Comparison of ENCODE assay signal across 24 cellular contexts in the genomic region with DNA sequence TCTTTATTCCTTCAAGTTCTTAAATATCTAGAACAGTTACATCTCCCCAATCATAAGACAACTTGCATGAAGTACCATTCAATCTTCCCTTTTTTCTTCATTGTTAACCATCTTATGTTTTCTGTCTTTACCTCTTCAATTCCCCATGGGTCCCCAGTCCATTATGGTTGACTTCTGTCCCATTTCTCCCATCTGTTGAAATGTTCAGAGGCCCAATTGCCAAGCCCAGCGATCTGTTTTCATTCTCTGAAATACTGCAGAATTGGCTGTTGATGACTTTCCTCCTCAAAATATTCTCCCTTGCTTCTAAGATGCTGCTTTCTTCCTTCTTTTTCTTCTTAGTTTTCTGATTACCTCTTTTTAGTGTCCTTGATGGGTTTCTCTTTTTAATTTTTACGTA. TPM values are rescaled to one million over a fixed set of nuclear protein-coding genes. Genes with fewer than 3 reads are reported as not detected.
DNase-seq lines count a peak whose midpoint lies in the region; ATAC-seq, FAIRE-seq and TF ChIP-seq lines count a peak whose summit lies in the region.
"Had no signal": no experiment of that assay in that cellular context is flagged by ENCODE, and none has a peak within 500 bp of the region (broad histone marks: within the 10 kb centered on the region; RNA-seq: fewer than 3 reads in every experiment).

No MANE protein-coding gene starts in this region.

- H3K79me2 ChIP-seq in trophoblast cell (ENCODE audit: control insufficient read depth, insufficient read depth, low read length, poor library complexity) (peaks cover 20% of the 10 kb centered on the region), HepG2 (ENCODE audit: insufficient read depth, low read length) (peaks cover 48% of the 10 kb centered on the region)

- H3K79me1 ChIP-seq in trophoblast cell (ENCODE audit: low read length) = peaks cover 3% of the 10 kb centered on the region

- H3K23ac ChIP-seq in trophoblast cell (ENCODE audit: low read length) = no peak overlapping the region

- no peak overlapping the region for H2BK5ac ChIP-seq in trophoblast cell (ENCODE audit: low read depth, low read length, poor library complexity)

- CTCF ChIA-PET in HepG2 (lab: Yijun Ruan, JAX; ENCODE audit: low intra/inter-chr PET ratio, low total read pairs) = no interaction called here

- H4K91ac ChIP-seq in trophoblast cell (ENCODE audit: low read depth, low read length) = no peak overlapping the region

- H3K9me3 ChIP-seq in trophoblast cell (ENCODE audit: insufficient read depth, low read depth, low read length) = no peaks in the 10 kb centered on the region
- H3K9me3 ChIP-seq in transverse colon = no peaks in the 10 kb centered on the region
- H3K9me3 ChIP-seq in WERI-Rb-1 (ENCODE audit: severe bottlenecking) = no peaks in the 10 kb centered on the region
- peaks cover 7% of the 10 kb centered on the region; the same call in 1 of the 2 replicates for H3K9me3 ChIP-seq in HepG2 (ENCODE audit: low read length)
- H3K9me3 ChIP-seq: BLaER1 treated with 17β-estradiol and CSF1 and Interleukin-3, amounts not matched to agents 10 nM and 100 nM; ovary; SK-N-SH; tibial nerve had no signal

- intact Hi-C loops in transverse colon (cut with DNase I; ENCODE audit: low total_unique reads) (no loop called here), HepG2 (cut with micrococcal nuclease; ENCODE audit: unreplicated experiment) (no loop called here)

- peak overlapping the region; percentile 84 for H3K4ac ChIP-seq in trophoblast cell (ENCODE audit: low read depth, low read length)

- no peaks in the 10 kb centered on the region for H4K20me1 ChIP-seq in HepG2 (ENCODE audit: insufficient read depth, low read length)

- TF ChIP-seq EP300 in transverse colon (IDR thresholded peaks at IDR 0.05; ENCODE audit: low read depth) (no peak), HepG2 (IDR thresholded peaks at IDR 0.05; ENCODE audit: low read depth in 2 of 2, low read length in 2 of 2) (no peak), HepG2 (CRISPR knock-in tag; IDR thresholded peaks at IDR 0.05; ENCODE audit: borderline replicate concordance) (no peak)

- H3K14ac ChIP-seq in trophoblast cell (ENCODE audit: low read length) = no peak overlapping the region

- POLR2A ChIA-PET in HepG2 (lab: Yijun Ruan, JAX) = no interaction called here

- H3K4me1 ChIP-seq in trophoblast cell (ENCODE audit: control insufficient read depth in 1 of 2, insufficient read depth in 2 of 2, low read length in 2 of 2) = peaks cover 3 to 16% of the 10 kb centered on the region in 2 experiments
- H3K4me1 ChIP-seq in transverse colon = peaks cover 21 to 78% (median 38%) of the 10 kb centered on the region in 4 donors
- no peaks in the 10 kb centered on the region for H3K4me1 ChIP-seq in HepG2 (ENCODE audit: insufficient read depth, low read length)

- in situ Hi-C loops in transverse colon (cut with MboI; ENCODE audit: low pct_ligation_motif_present in 1 of 4, low pct_unique_long_range_greater_than_20kb in 1 of 4, low sequenced_read_pairs in 3 of 4) (no loop called here), HepG2 (cut with HindIII; ENCODE audit: extremely low pct_ligation_motif_present, low pct_unique_long_range_greater_than_20kb) (no loop called here)

- no peak overlapping the region for H2BK120ac ChIP-seq in trophoblast cell (ENCODE audit: insufficient read depth, low read length, poor library complexity)

- no peak overlapping the region for H4K12ac ChIP-seq in trophoblast cell (ENCODE audit: low read depth, low read length)

- H3K9ac ChIP-seq in trophoblast cell (ENCODE audit: low read length) (no peak overlapping the region), HepG2 (ENCODE audit: insufficient read depth, low read depth, low read length) (no peak overlapping the region)
- H3K9ac ChIP-seq: BLaER1 treated with 17β-estradiol and CSF1 and Interleukin-3, amounts not matched to agents 10 nM and 100 nM; SK-N-SH had no signal

- no peak overlapping the region for H2AK5ac ChIP-seq in trophoblast cell (ENCODE audit: low read length)

- TF ChIP-seq POLR2A in transverse colon (IDR thresholded peaks at IDR 0.05) (no peak), HepG2 (IDR thresholded peaks at IDR 0.05; ENCODE audit: insufficient read depth in 1 of 2, low read depth in 2 of 2, low read length in 2 of 2) (no peak)

- no TSS peak for BruUV-seq in HepG2 (replicated peaks; lab: Mats Ljungman, UMichigan)

- WGBS in trophoblast cell (ENCODE audit: extremely low coverage, insufficient coverage, insufficient read length) = no CpG with 5 or more reads among the region's 2 CpGs
- WGBS in transverse colon (ENCODE audit: low coverage in 1 of 2), 2 donors = 80 to 85% methylated on average over 2 of the region's 2 CpGs
- WGBS in HepG2 (ENCODE audit: low lambda C conversion rate) = 95% methylated on average over 2 of the region's 2 CpGs

- H4K8ac ChIP-seq in trophoblast cell (ENCODE audit: low read depth, low read length) = no peak overlapping the region

- no peak overlapping the region for H3K4me2 ChIP-seq in trophoblast cell (ENCODE audit: low read length)
- H3K4me2 ChIP-seq in HepG2 (ENCODE audit: low read depth, low read length) = no peak overlapping the region
- H3K4me2 ChIP-seq: BLaER1 treated with 17β-estradiol and CSF1 and Interleukin-3, amounts not matched to agents 10 nM and 100 nM; GM23338; SK-N-SH had no signal

- H3K27ac ChIP-seq in trophoblast cell (ENCODE audit: low read depth, low read length) = no peak overlapping the region
- H3K27ac ChIP-seq in transverse colon = peak overlapping the region; percentile 14 to 79 (median 74)
- H3K27ac ChIP-seq in WERI-Rb-1 = no peak overlapping the region
- no peak overlapping the region for H3K27ac ChIP-seq in HepG2 (ENCODE audit: extremely low read length, insufficient read depth, low read length)
- H3K27ac ChIP-seq: BLaER1 treated with 17β-estradiol and CSF1 and Interleukin-3, amounts not matched to agents 10 nM and 100 nM; ovary; tibial nerve had no signal

- TF ChIP-seq CTCF in transverse colon (IDR thresholded peaks at IDR 0.05) = no peak
- no peak for TF ChIP-seq CTCF in WERI-Rb-1 (IDR thresholded peaks at IDR 0.05; ENCODE audit: low read depth, low read length)
- TF ChIP-seq CTCF in HepG2 (CRISPR knock-in tag; IDR thresholded peaks at IDR 0.05) = no peak

- H2AFZ ChIP-seq in trophoblast cell (ENCODE audit: insufficient read depth, low read length, poor library complexity) (no peak overlapping the region), HepG2 (ENCODE audit: low read length) (no peak overlapping the region)
- H2AFZ ChIP-seq: GM23338 had no signal

- H3K36me3 ChIP-seq in trophoblast cell (ENCODE audit: control insufficient read depth in 1 of 2, insufficient read depth in 2 of 2, low read length in 2 of 2) = peaks cover 5 to 9% of the 10 kb centered on the region in 2 experiments
- no peaks in the 10 kb centered on the region for H3K36me3 ChIP-seq in transverse colon
- peaks cover 5% of the 10 kb centered on the region; the same call in 1 of the 2 replicates for H3K36me3 ChIP-seq in WERI-Rb-1
- no peaks in the 10 kb centered on the region for H3K36me3 ChIP-seq in HepG2 (replicated peaks in 1 of 2; ENCODE audit: control insufficient read depth in 1 of 2, insufficient read depth in 2 of 2, low read length in 2 of 2)
- H3K36me3 ChIP-seq: ovary had no signal

- peak; percentile 61 for DNase-seq in NCI-H2171 treated with DMSO at 0.1 percent for 48 hours (lab: John Stamatoyannopoulos, UW)
- DNase-seq in cerebellar cortex (ENCODE audit: low spot score) = peak; percentile 90
- DNase-seq in trophoblast cell = no peak
- no peak for DNase-seq in transverse colon
- no peak for DNase-seq in WERI-Rb-1
- DNase-seq in HepG2 (ENCODE audit: low spot score) = no peak
- DNase-seq: activated CD4-positive, alpha-beta memory T cell treated with anti-CD3 and anti-CD28 coated beads, Interleukin-2, amount 10 ng/mL, durations not matched to agents 7 days and 5 days; activated CD4-positive, CD25-positive, alpha-beta regulatory T cell treated with anti-CD3 and anti-CD28 coated beads, Interleukin-2, amount 50 U/mL, for 72 hours; activated CD8-positive, alpha-beta memory T cell treated with anti-CD3 and anti-CD28 coated beads, Interleukin-2, amount 50 U/mL, for 4 hours; activated naive CD4-positive, alpha-beta T cell treated with anti-CD3 and anti-CD28 coated beads for 36 hours; hypothalamus; KG1; NCI-H1092 treated with DMSO at 0.1 percent for 48 hours; NCI-H187; NCI-H524 treated with DMSO at 0.1 percent for 48 hours; NK-92 treated with Interleukin-12 subunit alpha and Interleukin-12 subunit beta, amount 100 ng/mL, for 24 hours; ovary; right cardiac atrium; SK-N-SH; stimulated activated CD8-positive, alpha-beta memory T cell treated with anti-CD3 and anti-CD28 coated beads, Interleukin-4, amount 100 ng/mL, for 48 hours had no signal

- H3K4me3 ChIP-seq in trophoblast cell (ENCODE audit: low read depth, low read length) (no peak overlapping the region), transverse colon (no peak overlapping the region), WERI-Rb-1 (ENCODE audit: low read depth, low read length) (no peak overlapping the region), HepG2 (replicated peaks in 1 of 3; ENCODE audit: insufficient read depth in 1 of 3, low read depth in 2 of 3, low read length in 3 of 3) (no peak overlapping the region)
- H3K4me3 ChIP-seq: BLaER1 treated with 17β-estradiol and CSF1 and Interleukin-3, amounts not matched to agents 10 nM and 100 nM; GM23338; ovary; tibial nerve had no signal

- H3K27me3 ChIP-seq in trophoblast cell (ENCODE audit: insufficient read depth, low read length) (no peaks in the 10 kb centered on the region), transverse colon (no peaks in the 10 kb centered on the region), WERI-Rb-1 (ENCODE audit: insufficient read depth, low read depth, severe bottlenecking) (no peaks in the 10 kb centered on the region), HepG2 (ENCODE audit: control insufficient read depth in 1 of 2, insufficient read depth in 2 of 2, low read length in 2 of 2) (no peaks in the 10 kb centered on the region)
- H3K27me3 ChIP-seq: BLaER1 treated with 17β-estradiol and CSF1 and Interleukin-3, amounts not matched to agents 10 nM and 100 nM; ovary; tibial nerve had no signal

- no peak for TF ChIP-seq RAD21 in HepG2 (CRISPR knock-in tag; IDR thresholded peaks at IDR 0.05)

- no peak for ATAC-seq in HG02870 (IDR thresholded peaks at IDR 0.05; ENCODE audit: unreplicated experiment)
- ATAC-seq in HepG2 = no peak
- ATAC-seq: GM23338, right cardiac atrium had no signal

- H3K18ac ChIP-seq in trophoblast cell (ENCODE audit: low read length) = no peak overlapping the region

- H2BK12ac ChIP-seq in trophoblast cell (ENCODE audit: low read length) = no peak overlapping the region

- no peak for FAIRE-seq in HepG2 (lab: Jason Lieb, UNC)

RNA-seq across cellular contexts. Expression of a gene that starts 26.0 kb away (rescaled TPM):
- polyA plus RNA-seq in trophoblast cell (2013) = 565 and 566 TPM in 2 replicates
- total RNA-seq in transverse colon (100 to 1,000 TPM; 280 to 589 (median 373) TPM), HepG2 (2016; rRNA removed; fragmentation: Illumina TruSeq; extraction: Trizol) (106 and 164 TPM in 2 replicates)
- total RNA-seq in HepG2 (2016; cell fraction: cytosol; rRNA removed; fragmentation: Illumina TruSeq; extraction: Trizol; ENCODE audit: low read depth) = 28.2 and 36.3 TPM in 2 replicates
- 120 and 172 TPM in 2 replicates for total RNA-seq in HepG2 (2016; cell fraction: insoluble cytoplasmic fraction; rRNA removed; fragmentation: Illumina TruSeq; extraction: Trizol)
- 94.4 and 96.0 TPM in 2 replicates for total RNA-seq in HepG2 (2016; cell fraction: membrane; rRNA removed; fragmentation: Illumina TruSeq; extraction: Trizol)
- total RNA-seq in HepG2 (2016; cell fraction: nucleus; rRNA removed; fragmentation: Illumina TruSeq; extraction: Trizol) = 46.1 and 50.0 TPM in 2 replicates
- 21.8 and 27.6 TPM in 2 replicates for polyA plus RNA-seq in HepG2 (2011; rRNA removed)
- polyA plus RNA-seq in HepG2 (2011; cell fraction: cytosol; rRNA removed) = 11.0 and 20.0 TPM in 2 replicates
- 8.1 and 11.6 TPM in 2 replicates for polyA plus RNA-seq in HepG2 (2011; cell fraction: nucleus; rRNA removed)
- 74.6 and 95.1 TPM in 2 replicates for polyA plus RNA-seq in HepG2 (2012)
- 77.0 and 95.4 TPM in 2 replicates for polyA plus RNA-seq in HepG2 (2016; cell fraction: cytosol; fragmentation: Illumina TruSeq; extraction: Trizol; ENCODE audit: low read depth)
- 263 and 281 TPM in 2 replicates for polyA plus RNA-seq in HepG2 (2016; cell fraction: insoluble cytoplasmic fraction; fragmentation: Illumina TruSeq; extraction: Trizol; ENCODE audit: low read depth)
- polyA plus RNA-seq in HepG2 (2016; cell fraction: membrane; fragmentation: Illumina TruSeq; extraction: Trizol; ENCODE audit: low read depth) = 120 and 139 TPM in 2 replicates
- 108 and 109 TPM in 2 replicates for polyA plus RNA-seq in HepG2 (2016; cell fraction: nucleus; fragmentation: Illumina TruSeq; extraction: Trizol; ENCODE audit: insufficient read depth, low read depth)
- polyA minus RNA-seq in HepG2 (2011; rRNA and poly(A)+ RNA removed; ENCODE audit: low replicate concordance) = 1.3 and 4.9 TPM in 2 replicates
- polyA minus RNA-seq in HepG2 (2011; cell fraction: cytosol; rRNA and poly(A)+ RNA removed) = 15.3 and 15.9 TPM in 2 replicates
- polyA minus RNA-seq in HepG2 (2011; cell fraction: nucleus; rRNA and poly(A)+ RNA removed) = 5.8 and 7.6 TPM in 2 replicates

Comparison
In these comparisons a context has a peak if more than half of its experiments do, and no peak if none do; other contexts are left out.
1. DNase-seq: peak in NCI-H2171 treated with DMSO at 0.1 percent for 48 hours (single experiment) and cerebellar cortex (single experiment); none in trophoblast cell (0 of 2), transverse colon (single experiment), WERI-Rb-1 (single experiment) and HepG2 (single experiment).
2. H3K27ac ChIP-seq: peak in transverse colon (4 of 4); none in trophoblast cell (single experiment), WERI-Rb-1 (single experiment) and HepG2 (single experiment).